Comparison of ENCODE assay signal across 8 cellular contexts in genomic region chr1:52404116-52404974, GRCh38. TPM values are rescaled to one million over a fixed set of nuclear protein-coding genes. Genes with fewer than 3 reads are reported as not detected.
A peak's percentile ranks its signal among the peaks of the same experiment; 100 is the strongest.
DNase-seq lines count a peak whose midpoint lies in the region; ATAC-seq and TF ChIP-seq lines count a peak whose summit lies in the region.

TSS of gene ORC1 (minus strand) at chr1:52404423. CDS start at chr1:52402223, 2,200 bp downstream.
TSS of gene PRPF38A (plus strand) at chr1:52404602. CDS start at chr1:52404750, 148 bp downstream.

- peak within 1 kb of the TSS; percentile 88 for H3K27ac Mint-ChIP-seq in dendritic cell treated with granulocyte-macrophage colony-stimulating factor and Interleukin-4, amounts not matched to agents 40 ng/mL and 50 ng/mL, for 4 days

- no peaks in the 10 kb centered on the region for H3K9me3 Mint-ChIP-seq in dendritic cell treated with granulocyte-macrophage colony-stimulating factor and Interleukin-4, amounts not matched to agents 40 ng/mL and 50 ng/mL, for 4 days

- H3K4me3 Mint-ChIP-seq in dendritic cell treated with granulocyte-macrophage colony-stimulating factor and Interleukin-4, amounts not matched to agents 40 ng/mL and 50 ng/mL, for 4 days, result peak within 1 kb of the TSS; percentile 99

- H3K27ac ChIP-seq in left lung, result peak within 1 kb of the TSS; percentile 89 to 93

- H3K4me1 Mint-ChIP-seq in dendritic cell treated with granulocyte-macrophage colony-stimulating factor and Interleukin-4, amounts not matched to agents 40 ng/mL and 50 ng/mL, for 4 days (ENCODE audit: low read depth), result peaks cover 33% of the 10 kb centered on the region

- TF ChIP-seq CTCF in left lung (IDR thresholded peaks at IDR 0.05), result peak; percentile 14 to 34

- intact Hi-C loops in dendritic cell treated with granulocyte-macrophage colony-stimulating factor and Interleukin-4, amounts not matched to agents 40 ng/mL and 50 ng/mL, for 4 days (cut with micrococcal nuclease), result loop anchor here (1.0 to 5.0 kb wide), 2 partner anchors 39 to 347 kb away; partner anchors contain the start of genes BTF3L4 and TXNDC12
- intact Hi-C loops in left lung (cut with DNase I), result no loop called here

- no peaks in the 10 kb centered on the region for H3K27me3 ChIP-seq in left lung

- no peaks in the 10 kb centered on the region for H3K9me3 ChIP-seq in left lung

- peak within 1 kb of the TSS; percentile 93 to 95 for H3K4me3 ChIP-seq in left lung

- peak; percentile 99 for DNase-seq in CD1c-positive myeloid dendritic cell (ENCODE audit: extremely low spot score)
- peak; percentile 99 for DNase-seq in NCI-H748 (lab: John Stamatoyannopoulos, UW; ENCODE audit: unreplicated experiment)
- DNase-seq in activated CD4-positive, alpha-beta T cell treated with anti-CD3 and anti-CD28 coated beads, Interleukin-2, amount 50 U/mL, for 1 hour, result peak; percentile 98
- peak; percentile 97 for DNase-seq in left lung
- peak; percentile 97 for DNase-seq in stimulated activated CD4-positive, alpha-beta T cell treated with anti-CD3 and anti-CD28 coated beads, Interleukin-2, amount 100 ng/mL, for 48 hours

- ATAC-seq in GM19372 (IDR thresholded peaks at IDR 0.05; ENCODE audit: low read depth, unreplicated experiment), result peak; percentile 88
- peak; percentile 72 for ATAC-seq in HG03558 (IDR thresholded peaks at IDR 0.05; ENCODE audit: extremely low read depth, unreplicated experiment)
- ATAC-seq in left lung, result peak; percentile 99

- H3K36me3 ChIP-seq in left lung, result peaks cover 1 to 31% of the 10 kb centered on the region in 2 donors

- H3K4me1 ChIP-seq in left lung, result peaks cover 14 to 33% of the 10 kb centered on the region in 2 donors

- peaks cover 56% of the 10 kb centered on the region for H3K36me3 Mint-ChIP-seq in dendritic cell treated with granulocyte-macrophage colony-stimulating factor and Interleukin-4, amounts not matched to agents 40 ng/mL and 50 ng/mL, for 4 days (ENCODE audit: low read depth)

- H3K27me3 Mint-ChIP-seq in dendritic cell treated with granulocyte-macrophage colony-stimulating factor and Interleukin-4, amounts not matched to agents 40 ng/mL and 50 ng/mL, for 4 days, result no peaks in the 10 kb centered on the region

RNA-seq across cellular contexts. Expression of gene ORC1, which starts in this region (rescaled TPM):
- total RNA-seq in left lung, result 1 to 10 TPM; 2.3 to 4.7 TPM

RNA-seq across cellular contexts. Expression of gene PRPF38A, which starts in this region (rescaled TPM):
- total RNA-seq in left lung, result 10 to 100 TPM; 31.3 to 36.6 TPM

Comparison
In these comparisons a context has a peak if more than half of its experiments do, and no peak if none do; other contexts are left out.
1. Peak in every context shown above with its lines: DNase-seq, ATAC-seq, H3K4me3 ChIP-seq and H3K27ac ChIP-seq.